ENCODE assay signal across 1 cellular context in genomic region chr18:22194151-22194598, GRCh38.
TF ChIP-seq lines count a peak whose summit lies in the region.

No MANE protein-coding gene starts in this region.

TF ChIP-seq in K562, 482 proteins besides CTCF, POLR2A, EP300 and RAD21 (continued from another document and continues in another):
- TF ChIP-seq REST (CRISPR knock-in tag; IDR thresholded peaks at IDR 0.05; ENCODE audit: low read depth), result no peak
- no peak for TF ChIP-seq BRCA1 (IDR thresholded peaks at IDR 0.05)
- no peak for TF ChIP-seq BRCA1 (CRISPR knock-in tag; IDR thresholded peaks at IDR 0.05)
- TF ChIP-seq NONO (IDR thresholded peaks at IDR 0.05; ENCODE audit: low read depth in 2 of 2, low read length in 1 of 2), result no peak
- TF ChIP-seq SP1 (CRISPR knock-in tag; IDR thresholded peaks at IDR 0.05), result no peak
- no peak for TF ChIP-seq ZNF12 (CRISPR knock-in tag; IDR thresholded peaks at IDR 0.05)
- peak; percentile 78 for TF ChIP-seq VEZF1 (CRISPR knock-in tag; IDR thresholded peaks at IDR 0.05)
- peak; percentile 88; the same call in 1 of the 2 replicates for TF ChIP-seq ZNF584 (CRISPR knock-in tag; IDR thresholded peaks at IDR 0.05; ENCODE audit: low read depth)
- TF ChIP-seq GATAD2A (IDR thresholded peaks at IDR 0.05), result no peak
- peak; percentile 22 for TF ChIP-seq TAF1 (IDR thresholded peaks at IDR 0.05; ENCODE audit: control insufficient read depth, extremely low read depth, insufficient read depth, low read length, severe bottlenecking)
- no peak for TF ChIP-seq POLR3A (IDR thresholded peaks at IDR 0.05; ENCODE audit: borderline replicate concordance, extremely low read depth, insufficient read depth, insufficient read length)
- TF ChIP-seq ZFP36 (IDR thresholded peaks at IDR 0.05; ENCODE audit: low read depth, low read length, partially characterized antibody), result no peak
- peak; percentile 55; the same call in 1 of the 2 replicates for TF ChIP-seq EP400 (IDR thresholded peaks at IDR 0.05)
- TF ChIP-seq SNIP1 (IDR thresholded peaks at IDR 0.05; ENCODE audit: low read depth), result no peak; the same call in 1 of the 2 replicates
- no peak for TF ChIP-seq NFIX (CRISPR knock-in tag; IDR thresholded peaks at IDR 0.05; ENCODE audit: low read depth)
- no peak for TF ChIP-seq ZHX1 (conservative IDR thresholded peaks at IDR 0.05; ENCODE audit: low read length)
- 0 out of 2 replicates have a peak, but pooled peaks have one; percentile 74 for TF ChIP-seq ZNF175 (CRISPR knock-in tag; IDR thresholded peaks at IDR 0.05; ENCODE audit: low read depth)
- TF ChIP-seq YY1 (IDR thresholded peaks at IDR 0.05; ENCODE audit: borderline replicate concordance in 1 of 3, control insufficient read depth in 1 of 3, extremely low read depth in 1 of 3, insufficient read depth in 3 of 3, insufficient read length in 1 of 3, insufficient replicate concordance in 2 of 3, low read depth in 1 of 3, low read length in 2 of 3), result peak; percentile 45 to 93 (median 75)
- TF ChIP-seq ZNF511 (CRISPR knock-in tag; IDR thresholded peaks at IDR 0.05), result 0 out of 2 replicates have a peak, but pooled peaks have one; percentile 27
- no peak for TF ChIP-seq ATF2 (CRISPR knock-in tag; IDR thresholded peaks at IDR 0.05)
- TF ChIP-seq HBP1 (CRISPR knock-in tag; IDR thresholded peaks at IDR 0.05), result no peak
- TF ChIP-seq ZNF146 (CRISPR knock-in tag; IDR thresholded peaks at IDR 0.05; ENCODE audit: unreplicated experiment), result no peak
- no peak for TF ChIP-seq ZBTB2 (IDR thresholded peaks at IDR 0.05)
- peak; percentile 85 for TF ChIP-seq SOX6 (IDR thresholded peaks at IDR 0.05)
- TF ChIP-seq MTA3 (IDR thresholded peaks at IDR 0.05; ENCODE audit: borderline replicate concordance), result 0 out of 2 replicates have a peak, but pooled peaks have one; percentile 47
- peak; percentile 67 for TF ChIP-seq ZBTB40 (IDR thresholded peaks at IDR 0.05)
- no peak for TF ChIP-seq ZBTB40 (CRISPR knock-in tag; IDR thresholded peaks at IDR 0.05)
- TF ChIP-seq ELK3 (CRISPR knock-in tag; IDR thresholded peaks at IDR 0.05), result no peak
- TF ChIP-seq FOXK1 (CRISPR knock-in tag; IDR thresholded peaks at IDR 0.05; ENCODE audit: borderline replicate concordance), result no peak
- 0 out of 2 replicates have a peak, but pooled peaks have one; percentile 66 for TF ChIP-seq BACH1 (tag; IDR thresholded peaks at IDR 0.05)
- TF ChIP-seq ZNF274 (IDR thresholded peaks at IDR 0.05; ENCODE audit: borderline replicate concordance, low read depth, low read length), result no peak
- no peak for TF ChIP-seq ZNF830 (CRISPR knock-in tag; IDR thresholded peaks at IDR 0.05)
- TF ChIP-seq PRPF4 (IDR thresholded peaks at IDR 0.05; ENCODE audit: insufficient read depth, low read depth, low read length, poor library complexity, severe bottlenecking), result no peak
